ENCODE assay signal across 21 cellular contexts in the genomic region with DNA sequence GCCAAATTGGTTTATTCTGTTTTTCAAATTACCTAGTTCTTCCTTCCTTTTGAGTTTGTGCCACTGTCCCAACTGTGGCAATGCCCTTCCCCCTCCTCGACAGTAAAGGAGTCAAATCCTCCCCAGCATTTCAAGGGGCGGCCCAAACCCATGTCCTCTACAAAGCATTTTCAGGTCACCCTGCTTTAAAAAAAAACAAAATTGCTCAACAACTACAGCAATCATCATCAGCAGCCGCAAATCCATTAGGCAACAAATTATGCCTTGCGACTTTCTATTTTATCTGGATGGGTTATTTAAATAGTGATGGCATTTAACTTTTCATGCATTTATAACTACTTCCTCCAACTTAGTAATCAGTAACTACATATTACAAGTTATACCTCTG. TPM values are rescaled to one million over a fixed set of nuclear protein-coding genes. Genes with fewer than 3 reads are reported as not detected.
A peak's percentile ranks its signal among the peaks of the same experiment; 100 is the strongest.
DNase-seq lines count a peak whose midpoint lies in the region; ATAC-seq and TF ChIP-seq lines count a peak whose summit lies in the region.
"Had no signal": no experiment of that assay in that cellular context is flagged by ENCODE, and none has a peak within 500 bp of the region (broad histone marks: within the 10 kb centered on the region; RNA-seq: fewer than 3 reads in every experiment).

No MANE protein-coding gene starts in this region.

- H3K27me3 ChIP-seq in GM23338 (ENCODE audit: insufficient read depth): no peaks in the 10 kb centered on the region
- no peaks in the 10 kb centered on the region for H3K27me3 ChIP-seq in PC-3 (ENCODE audit: low read length)
- H3K27me3 ChIP-seq: gastroesophageal sphincter, right atrium auricular region had no signal

- H3K36me3 Mint-ChIP-seq in GM23338 (ENCODE audit: low read depth): no peaks in the 10 kb centered on the region
- H3K36me3 Mint-ChIP-seq in progenitor cell of endocrine pancreas (ENCODE audit: insufficient read depth): no peaks in the 10 kb centered on the region
- H3K36me3 Mint-ChIP-seq: activated naive CD8-positive, alpha-beta T cell; CD8-positive, alpha-beta T cell had no signal

- H3K27me3 Mint-ChIP-seq in GM23338 (ENCODE audit: insufficient read depth, low read depth, poor library complexity) (no peaks in the 10 kb centered on the region), progenitor cell of endocrine pancreas (no peaks in the 10 kb centered on the region)

- H3K4me1 ChIP-seq in GM23338 (ENCODE audit: insufficient read depth): peaks cover 13% of the 10 kb centered on the region
- H3K4me1 ChIP-seq in PC-3 (ENCODE audit: insufficient read depth, low read length): peaks cover 21% of the 10 kb centered on the region

- H2AFZ ChIP-seq in GM23338: peak overlapping the region; percentile 49; the same call in 1 of the 2 replicates
- H2AFZ ChIP-seq in PC-3 (ENCODE audit: low read length): no peak overlapping the region

- H3K9me3 ChIP-seq in PC-3 (ENCODE audit: low read length): no peaks in the 10 kb centered on the region
- H3K9me3 ChIP-seq: gastroesophageal sphincter, right atrium auricular region, thoracic aorta had no signal

- H3K36me3 ChIP-seq in GM23338 (ENCODE audit: insufficient read depth) (no peaks in the 10 kb centered on the region), PC-3 (ENCODE audit: low read depth, low read length) (no peaks in the 10 kb centered on the region)
- H3K36me3 ChIP-seq: gastroesophageal sphincter, right atrium auricular region, thoracic aorta had no signal

- H3K9me3 Mint-ChIP-seq in GM23338 (no peaks in the 10 kb centered on the region), progenitor cell of endocrine pancreas (ENCODE audit: low read depth) (no peaks in the 10 kb centered on the region)
- H3K9me3 Mint-ChIP-seq: activated B cell treated with CpG ODN at 0.5 μM for 24 hours; CD8-positive, alpha-beta T cell; T-helper 2 cell treated with Interferon-gamma antibody and Interleukin-4, amounts not matched to agents 5 μg/mL and 100 μg/mL, for 36 hours had no signal

- H3K4me1 Mint-ChIP-seq in GM23338 (peaks cover 14% of the 10 kb centered on the region), progenitor cell of endocrine pancreas (ENCODE audit: low read depth) (peaks cover 32% of the 10 kb centered on the region)
- H3K4me1 Mint-ChIP-seq: activated B cell treated with CpG ODN at 0.5 μM for 24 hours had no signal

- H3K27ac Mint-ChIP-seq in GM23338 (peak overlapping the region; percentile 31; the same call in 1 of the 2 replicates), progenitor cell of endocrine pancreas (peak overlapping the region; percentile 73)
- H3K27ac Mint-ChIP-seq: activated B cell treated with CpG ODN at 0.5 μM for 24 hours; activated naive CD8-positive, alpha-beta T cell; CD8-positive, alpha-beta T cell; T-helper 2 cell treated with Interferon-gamma antibody and Interleukin-4, amounts not matched to agents 5 μg/mL and 100 μg/mL, for 36 hours had no signal

- POLR2A ChIA-PET in PC-3 (lab: Charles Lee; ENCODE audit: unreplicated experiment): no interaction called here

- no peak overlapping the region for H3K9ac ChIP-seq in PC-3 (ENCODE audit: low read length)

- H4K20me1 ChIP-seq in GM23338 (replicated peaks; ENCODE audit: insufficient read depth) (no peaks in the 10 kb centered on the region), PC-3 (ENCODE audit: low read length) (no peaks in the 10 kb centered on the region)

- H3K4me2 ChIP-seq in GM23338: peak overlapping the region; percentile 25; the same call in 1 of the 2 replicates
- peak overlapping the region; percentile 18; the same call in 1 of the 2 replicates for H3K4me2 ChIP-seq in PC-3 (ENCODE audit: low read length)

- CTCF ChIA-PET in PC-3 (lab: Charles Lee): no interaction called here

- no peak overlapping the region for H3K4me3 ChIP-seq in GM23338
- H3K4me3 ChIP-seq in PC-3 (ENCODE audit: low read length): no peak overlapping the region
- H3K4me3 ChIP-seq: gastroesophageal sphincter, right atrium auricular region, thoracic aorta had no signal

- no peak overlapping the region for H3K27ac ChIP-seq in GM23338 (ENCODE audit: low read depth)
- H3K27ac ChIP-seq in PC-3 (ENCODE audit: low read length): 0 out of 2 replicates have a peak overlapping the region, but pooled peaks have one; percentile 27
- H3K27ac ChIP-seq in epithelial cell of prostate: peak overlapping the region; percentile 8
- H3K27ac ChIP-seq: right atrium auricular region, thoracic aorta had no signal

- H3F3A ChIP-seq in GM23338 (replicated peaks; ENCODE audit: low read depth) (no peaks in the 10 kb centered on the region), PC-3 (ENCODE audit: low read length, unreplicated experiment) (no peaks in the 10 kb centered on the region)

- H3K9me2 ChIP-seq in GM23338 (ENCODE audit: insufficient read depth) (no peaks in the 10 kb centered on the region), PC-3 (replicated peaks; ENCODE audit: low read length) (no peaks in the 10 kb centered on the region)

- no peak overlapping the region for H3K4me3 Mint-ChIP-seq in GM23338
- H3K4me3 Mint-ChIP-seq in progenitor cell of endocrine pancreas (ENCODE audit: low read depth): no peak overlapping the region
- H3K4me3 Mint-ChIP-seq: activated B cell treated with CpG ODN at 0.5 μM for 24 hours; activated naive CD8-positive, alpha-beta T cell; CD8-positive, alpha-beta T cell; T-helper 2 cell treated with Interferon-gamma antibody and Interleukin-4, amounts not matched to agents 5 μg/mL and 100 μg/mL, for 36 hours had no signal

- ATAC-seq in GM23338 (no peak), PC-3 (no peak), HG03565 (IDR thresholded peaks at IDR 0.05; ENCODE audit: unreplicated experiment) (no peak)
- no peak for ATAC-seq in stimulated activated naive CD8-positive, alpha-beta T cell treated with anti-CD3 and anti-CD28 coated beads, Interleukin-15, Interleukin-2, amounts not matched to agents 100 U/mL and 50 U/mL, for 24 hours
- ATAC-seq: CD8-positive, alpha-beta T cell; gastroesophageal sphincter had no signal

- no peak for DNase-seq in GM23338 (ENCODE audit: low spot score)
- DNase-seq in PC-3: no peak
- DNase-seq in epithelial cell of prostate (ENCODE audit: low read depth, low spot score): no peak
- DNase-seq in progenitor cell of endocrine pancreas (ENCODE audit: low spot score, unreplicated experiment): no peak
- no peak for DNase-seq in GM03348 (ENCODE audit: low spot score)
- DNase-seq in stimulated activated naive CD8-positive, alpha-beta T cell treated with anti-CD3 and anti-CD28 coated beads, Interleukin-15, Interleukin-2, amounts not matched to agents 100 U/mL and 50 U/mL, for 24 hours: no peak
- no peak for DNase-seq in H4 (ENCODE audit: low spot score)
- DNase-seq: activated B cell treated with CpG ODN at 0.5 μM for 24 hours; CD8-positive, alpha-beta T cell; cortex of kidney; DMS79; erythroblast; kidney glomerular epithelial cell; NCI-H2029 treated with DMSO at 0.1 percent for 48 hours; nucleus accumbens had no signal

- H3K79me2 ChIP-seq in GM23338 (replicated peaks; ENCODE audit: insufficient read depth) (no peaks in the 10 kb centered on the region), PC-3 (ENCODE audit: low read length) (no peaks in the 10 kb centered on the region)

- TF ChIP-seq CTCF in GM23338 (conservative IDR thresholded peaks at IDR 0.05; ENCODE audit: low read depth in 2 of 2) (no peak), PC-3 (conservative IDR thresholded peaks at IDR 0.05; ENCODE audit: low read depth, low read length) (no peak), progenitor cell of endocrine pancreas (IDR thresholded peaks at IDR 0.05; ENCODE audit: unreplicated experiment) (no peak)

- no TSS peak for BruUV-seq in PC-3 (replicated peaks; lab: Mats Ljungman, UMichigan)

- intact Hi-C loops in PC-3 (cut with micrococcal nuclease): loop anchor here (10.0 kb wide), 1 partner anchor 813 kb away; no protein-coding TSS in a partner anchor

TF ChIP-seq in GM23338, 12 proteins besides CTCF, POLR2A, EP300 and RAD21 (continues in another document):
- TF ChIP-seq ETS1 (IDR thresholded peaks at IDR 0.05) (no peak), STAT1 (IDR thresholded peaks at IDR 0.05; ENCODE audit: unreplicated experiment) (no peak), POLR2AphosphoS5 (IDR thresholded peaks at IDR 0.05; ENCODE audit: low read depth) (no peak), JUNB (IDR thresholded peaks at IDR 0.05; ENCODE audit: unreplicated experiment) (no peak), NANOG (IDR thresholded peaks at IDR 0.05; ENCODE audit: borderline replicate concordance) (no peak)

RNA-seq across cellular contexts. Expression of gene PLD1, which starts 32.7 kb away (rescaled TPM):
- 2.2 and 6.7 TPM in 2 replicates for total RNA-seq in GM23338 (2014; rRNA removed; shearing (Covaris generic))
- polyA plus RNA-seq in GM23338 (2016; fragmentation: Nextera tagmentation; extraction: Ambion mirVana): 1.4 and 2.0 TPM in 2 replicates
- 7.3 and 8.3 TPM in 2 replicates for total RNA-seq in PC-3 (2014; rRNA removed)
- total RNA-seq in progenitor cell of endocrine pancreas: 143 and 156 TPM in 2 replicates
- total RNA-seq in H4 (2014; rRNA removed; shearing (Covaris generic)): 14.4 and 19.0 TPM in 2 replicates
- total RNA-seq: activated B cell treated with CpG ODN at 0.5 μM for 24 hours had no signal
